ENCODE assay signal across 12 cellular contexts in the genomic region with DNA sequence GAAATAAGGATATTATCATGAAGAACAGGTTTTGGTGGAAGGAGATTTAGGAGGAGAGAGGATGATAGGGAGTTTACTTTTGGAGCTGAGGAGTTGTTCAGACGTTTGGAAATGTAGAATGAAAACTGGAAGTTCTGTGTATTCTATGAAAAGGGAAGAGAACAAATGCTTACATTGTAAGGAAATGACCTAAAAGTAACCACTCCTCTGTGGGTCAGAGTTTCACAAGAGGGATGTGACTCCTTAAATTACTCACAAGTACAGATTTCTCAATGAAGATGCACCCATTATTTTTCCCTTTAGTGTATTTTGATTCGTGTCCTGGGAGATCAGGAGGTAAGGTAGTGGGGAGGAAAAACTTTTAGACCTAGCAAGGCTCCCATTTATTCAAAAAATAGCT. TPM values are rescaled to one million over a fixed set of nuclear protein-coding genes. Genes with fewer than 3 reads are reported as not detected.
DNase-seq lines count a peak whose midpoint lies in the region; ATAC-seq and TF ChIP-seq lines count a peak whose summit lies in the region.
"Had no signal": no experiment of that assay in that cellular context is flagged by ENCODE, and none has a peak within 500 bp of the region (broad histone marks: within the 10 kb centered on the region; RNA-seq: fewer than 3 reads in every experiment).

No MANE protein-coding gene starts in this region.

- H3K27ac Mint-ChIP-seq in activated CD4-positive, alpha-beta T cell treated with anti-CD3 and anti-CD28 coated beads, Interleukin-2, amount 10 ng/mL, durations not matched to agents 24 days and 14 days = no peak overlapping the region
- no peak overlapping the region for H3K27ac Mint-ChIP-seq in activated CD4-positive, alpha-beta T cell treated with anti-CD3 and anti-CD28 coated beads for 36 hours
- peak overlapping the region; percentile 56 for H3K27ac Mint-ChIP-seq in stimulated activated naive B cell treated with anti-CD40 and anti-IgM and Interleukin-4, amounts not matched to agents 10 μg/mL and 1 μg/mL and 100 μg/mL, for 72 hours

- no peak for ATAC-seq in activated CD4-positive, alpha-beta T cell treated with anti-CD3 and anti-CD28 coated beads for 36 hours
- ATAC-seq in stimulated activated naive B cell treated with anti-CD40 and anti-IgM and Interleukin-4, amounts not matched to agents 10 μg/mL and 1 μg/mL and 100 μg/mL, for 72 hours (replicated peaks) = no peak
- no peak for ATAC-seq in HG03571 (IDR thresholded peaks at IDR 0.05; ENCODE audit: unreplicated experiment)
- ATAC-seq: Right ventricle myocardium inferior had no signal

- DNase-seq in activated CD4-positive, alpha-beta T cell treated with anti-CD3 and anti-CD28 coated beads, Interleukin-2, amount 10 ng/mL, durations not matched to agents 24 days and 14 days = no peak
- DNase-seq in activated CD4-positive, alpha-beta T cell treated with anti-CD3 and anti-CD28 coated beads for 36 hours = no peak
- DNase-seq in RWPE1 (ENCODE audit: low spot score) = peak; percentile 59
- peak; percentile 67 for DNase-seq in fibroblast of gingiva (ENCODE audit: low read depth)
- no peak for DNase-seq in stimulated activated naive B cell treated with anti-CD40 and anti-IgM and Interleukin-4, amounts not matched to agents 10 μg/mL and 1 μg/mL and 100 μg/mL, for 72 hours
- no peak for DNase-seq in midbrain (lab: John Stamatoyannopoulos, UW)
- no peak for DNase-seq in OCI-M1 (lab: John Stamatoyannopoulos, UW)
- DNase-seq: posterior cingulate gyrus had no signal

- intact Hi-C loops in activated CD4-positive, alpha-beta T cell treated with anti-CD3 and anti-CD28 coated beads, Interleukin-2, amount 10 ng/mL, durations not matched to agents 24 days and 14 days (cut with micrococcal nuclease) = loop anchor here (10.0 kb wide), 2 partner anchors 158 to 598 kb away; partner anchors contain the start of gene PFN2
- intact Hi-C loops in activated CD4-positive, alpha-beta T cell treated with anti-CD3 and anti-CD28 coated beads for 36 hours (cut with DNase I, micrococcal nuclease) = no loop called here

- H3K4me1 Mint-ChIP-seq in activated CD4-positive, alpha-beta T cell treated with anti-CD3 and anti-CD28 coated beads, Interleukin-2, amount 10 ng/mL, durations not matched to agents 24 days and 14 days = peaks cover 49% of the 10 kb centered on the region
- H3K4me1 Mint-ChIP-seq in activated CD4-positive, alpha-beta T cell treated with anti-CD3 and anti-CD28 coated beads for 36 hours = peaks cover 72% of the 10 kb centered on the region
- H3K4me1 Mint-ChIP-seq in stimulated activated naive B cell treated with anti-CD40 and anti-IgM and Interleukin-4, amounts not matched to agents 10 μg/mL and 1 μg/mL and 100 μg/mL, for 72 hours = peaks cover 36 to 69% of the 10 kb centered on the region in 2 donors

- H3K4me3 Mint-ChIP-seq in activated CD4-positive, alpha-beta T cell treated with anti-CD3 and anti-CD28 coated beads, Interleukin-2, amount 10 ng/mL, durations not matched to agents 24 days and 14 days = peak overlapping the region; percentile 0
- no peak overlapping the region for H3K4me3 Mint-ChIP-seq in activated CD4-positive, alpha-beta T cell treated with anti-CD3 and anti-CD28 coated beads for 36 hours
- H3K4me3 Mint-ChIP-seq in stimulated activated naive B cell treated with anti-CD40 and anti-IgM and Interleukin-4, amounts not matched to agents 10 μg/mL and 1 μg/mL and 100 μg/mL, for 72 hours = peak overlapping the region; percentile 16 to 39

- H3K9me3 Mint-ChIP-seq in activated CD4-positive, alpha-beta T cell treated with anti-CD3 and anti-CD28 coated beads, Interleukin-2, amount 10 ng/mL, durations not matched to agents 24 days and 14 days = no peaks in the 10 kb centered on the region
- H3K9me3 Mint-ChIP-seq in activated CD4-positive, alpha-beta T cell treated with anti-CD3 and anti-CD28 coated beads for 36 hours (ENCODE audit: low read depth) = peaks cover 6% of the 10 kb centered on the region
- H3K9me3 Mint-ChIP-seq in stimulated activated naive B cell treated with anti-CD40 and anti-IgM and Interleukin-4, amounts not matched to agents 10 μg/mL and 1 μg/mL and 100 μg/mL, for 72 hours = no peaks in the 10 kb centered on the region

- peaks cover 25% of the 10 kb centered on the region for H3K36me3 Mint-ChIP-seq in activated CD4-positive, alpha-beta T cell treated with anti-CD3 and anti-CD28 coated beads, Interleukin-2, amount 10 ng/mL, durations not matched to agents 24 days and 14 days (ENCODE audit: low read depth)
- peaks cover 22% of the 10 kb centered on the region for H3K36me3 Mint-ChIP-seq in activated CD4-positive, alpha-beta T cell treated with anti-CD3 and anti-CD28 coated beads for 36 hours (ENCODE audit: low read depth)
- peaks cover 6 to 15% of the 10 kb centered on the region in 2 donors for H3K36me3 Mint-ChIP-seq in stimulated activated naive B cell treated with anti-CD40 and anti-IgM and Interleukin-4, amounts not matched to agents 10 μg/mL and 1 μg/mL and 100 μg/mL, for 72 hours

- POLR2A ChIA-PET in activated CD4-positive, alpha-beta T cell treated with anti-CD3 and anti-CD28 coated beads for 36 hours (lab: Charles Lee) = no interaction called here
- POLR2A ChIA-PET in RWPE1 (lab: Yijun Ruan, JAX; ENCODE audit: low non-redundant PET) = no interaction called here

- H3K27ac ChIP-seq in RWPE1 = no peak overlapping the region

- no peaks in the 10 kb centered on the region for H3K27me3 Mint-ChIP-seq in activated CD4-positive, alpha-beta T cell treated with anti-CD3 and anti-CD28 coated beads, Interleukin-2, amount 10 ng/mL, durations not matched to agents 24 days and 14 days
- no peaks in the 10 kb centered on the region for H3K27me3 Mint-ChIP-seq in activated CD4-positive, alpha-beta T cell treated with anti-CD3 and anti-CD28 coated beads for 36 hours
- no peaks in the 10 kb centered on the region for H3K27me3 Mint-ChIP-seq in stimulated activated naive B cell treated with anti-CD40 and anti-IgM and Interleukin-4, amounts not matched to agents 10 μg/mL and 1 μg/mL and 100 μg/mL, for 72 hours

- TF ChIP-seq CTCF in RWPE1 (conservative IDR thresholded peaks at IDR 0.05; ENCODE audit: low read depth) = no peak

- CTCF ChIA-PET in activated CD4-positive, alpha-beta T cell treated with anti-CD3 and anti-CD28 coated beads for 36 hours (lab: Charles Lee) = interaction anchor here (0.6 to 5.6 kb wide), 2 partner anchors 9 to 35 kb away, joined by 3 to 31 read pairs; no protein-coding TSS in a partner anchor
- CTCF ChIA-PET in RWPE1 (lab: Yijun Ruan, JAX) = no interaction called here

RNA-seq across cellular contexts. Expression of gene RNF13, which starts 4.0 kb away (rescaled TPM):
- total RNA-seq in activated CD4-positive, alpha-beta T cell treated with anti-CD3 and anti-CD28 coated beads, Interleukin-2, amount 10 ng/mL, durations not matched to agents 24 days and 14 days = 31.6 and 36.7 TPM in 2 replicates
- 10 to 100 TPM; 28.8 to 41.2 TPM for total RNA-seq in activated CD4-positive, alpha-beta T cell treated with anti-CD3 and anti-CD28 coated beads for 36 hours

RNA-seq across cellular contexts. Expression of gene ANKUB1, which starts 24.6 kb away (rescaled TPM):
- total RNA-seq in activated CD4-positive, alpha-beta T cell treated with anti-CD3 and anti-CD28 coated beads, Interleukin-2, amount 10 ng/mL, durations not matched to agents 24 days and 14 days = not detected in 2 replicates
- total RNA-seq in activated CD4-positive, alpha-beta T cell treated with anti-CD3 and anti-CD28 coated beads for 36 hours = not detected
- total RNA-seq: A172, chondrocyte, Right ventricle myocardium inferior had no signal

Comparison
In these comparisons a context has a peak if more than half of its experiments do, and no peak if none do; other contexts are left out.
1. DNase-seq: peak in RWPE1 (single experiment) and fibroblast of gingiva (single experiment); none in activated CD4-positive, alpha-beta T cell treated with anti-CD3 and anti-CD28 coated beads, Interleukin-2, amount 10 ng/mL, durations not matched to agents 24 days and 14 days (single experiment), activated CD4-positive, alpha-beta T cell treated with anti-CD3 and anti-CD28 coated beads for 36 hours (single experiment), stimulated activated naive B cell treated with anti-CD40 and anti-IgM and Interleukin-4, amounts not matched to agents 10 μg/mL and 1 μg/mL and 100 μg/mL, for 72 hours (single experiment), midbrain (single experiment) and OCI-M1 (single experiment).